Comparison of ENCODE assay signal across 8 cellular contexts in genomic region chr15:90648137-90649070, GRCh38.
DNase-seq lines count a peak whose midpoint lies in the region; ATAC-seq, FAIRE-seq and TF ChIP-seq lines count a peak whose summit lies in the region.

No MANE protein-coding gene starts in this region.

- H3K36me3 Mint-ChIP-seq in endothelial cell (ENCODE audit: low read depth, unreplicated experiment), result peaks cover 15% of the 10 kb centered on the region

- peak overlapping the region; percentile 42 for H3K4me3 Mint-ChIP-seq in endothelial cell (ENCODE audit: unreplicated experiment)

- no peaks in the 10 kb centered on the region for H3K9me3 Mint-ChIP-seq in endothelial cell (ENCODE audit: unreplicated experiment)

- TF ChIP-seq CTCF in endothelial cell (IDR thresholded peaks at IDR 0.05; ENCODE audit: unreplicated experiment), result peak; percentile 91

- H3K4me1 Mint-ChIP-seq in endothelial cell (ENCODE audit: unreplicated experiment), result peaks cover 43% of the 10 kb centered on the region

- peak overlapping the region; percentile 100 for H3K27ac Mint-ChIP-seq in endothelial cell (ENCODE audit: unreplicated experiment)

- ATAC-seq in HG03342 (IDR thresholded peaks at IDR 0.05; ENCODE audit: unreplicated experiment), result peak; percentile 48

- TF ChIP-seq POLR2A in GM12891 (IDR thresholded peaks at IDR 0.05; ENCODE audit: low read depth, low read length), result no peak

- peak; percentile 81 for FAIRE-seq in GM12891 (lab: Jason Lieb, UNC)

- H3K27me3 Mint-ChIP-seq in endothelial cell (ENCODE audit: unreplicated experiment), result peaks cover 13% of the 10 kb centered on the region

- DNase-seq in A172 (ENCODE audit: low spot score) (peak; percentile 92), GM12891 (ENCODE audit: insufficient read length, low spot score) (no peak), NCI-H82 treated with DMSO at 0.1 percent for 48 hours (lab: John Stamatoyannopoulos, UW; ENCODE audit: unreplicated experiment) (peak; percentile 44), endothelial cell (ENCODE audit: low spot score) (peak; percentile 54), middle frontal gyrus (ENCODE audit: extremely low spot score, low spot score) (peak; percentile 33)
- DNase-seq in activated CD8-positive, alpha-beta memory T cell treated with anti-CD3 and anti-CD28 coated beads for 24 hours, result peak; percentile 84
- peak; percentile 63 for DNase-seq in stimulated activated naive CD4-positive, alpha-beta T cell treated with Interleukin-2 at 50 U/mL for 16 hours (lab: John Stamatoyannopoulos, UW)

TF ChIP-seq in GM12891, 5 proteins besides CTCF, POLR2A, EP300 and RAD21:
- TF ChIP-seq POU2F2 (IDR thresholded peaks at IDR 0.05; ENCODE audit: low read depth, low read length) (0 out of 2 replicates have a peak, but pooled peaks have one; percentile 35), SPI1 (IDR thresholded peaks at IDR 0.05; ENCODE audit: low read depth, low read length) (0 out of 2 replicates have a peak, but pooled peaks have one; percentile 3), POLR2AphosphoS5 (IDR thresholded peaks at IDR 0.05; ENCODE audit: low read depth, low read length) (no peak)
TF ChIP-seq in GM12891: peak in this region for 2.
